1 cellular context compared by ENCODE assay signal in the genomic region with DNA sequence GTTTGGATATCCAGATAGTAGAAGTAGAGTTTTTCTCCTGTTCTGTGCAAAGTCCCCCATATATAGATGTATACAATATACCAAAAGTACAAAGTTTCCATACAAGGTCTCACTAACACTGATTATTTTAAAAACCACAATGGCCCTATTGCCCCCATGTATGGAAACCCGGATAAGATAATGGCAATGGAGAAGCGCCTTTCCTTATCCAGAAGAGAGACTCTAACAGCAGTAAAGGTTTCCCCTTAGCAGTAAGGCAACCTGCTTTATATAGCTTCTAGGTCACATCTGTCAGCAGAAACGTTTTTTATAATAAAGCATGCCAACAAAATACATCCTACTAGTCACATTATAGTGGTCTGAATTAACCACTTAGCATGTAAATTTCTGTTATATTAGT.
A peak's percentile ranks its signal among the peaks of the same experiment; 100 is the strongest.
TF ChIP-seq lines count a peak whose summit lies in the region.

No MANE protein-coding gene starts in this region.

TF ChIP-seq in HepG2, 621 proteins besides CTCF, POLR2A, EP300 and RAD21:
- TF ChIP-seq, protein P1, sequence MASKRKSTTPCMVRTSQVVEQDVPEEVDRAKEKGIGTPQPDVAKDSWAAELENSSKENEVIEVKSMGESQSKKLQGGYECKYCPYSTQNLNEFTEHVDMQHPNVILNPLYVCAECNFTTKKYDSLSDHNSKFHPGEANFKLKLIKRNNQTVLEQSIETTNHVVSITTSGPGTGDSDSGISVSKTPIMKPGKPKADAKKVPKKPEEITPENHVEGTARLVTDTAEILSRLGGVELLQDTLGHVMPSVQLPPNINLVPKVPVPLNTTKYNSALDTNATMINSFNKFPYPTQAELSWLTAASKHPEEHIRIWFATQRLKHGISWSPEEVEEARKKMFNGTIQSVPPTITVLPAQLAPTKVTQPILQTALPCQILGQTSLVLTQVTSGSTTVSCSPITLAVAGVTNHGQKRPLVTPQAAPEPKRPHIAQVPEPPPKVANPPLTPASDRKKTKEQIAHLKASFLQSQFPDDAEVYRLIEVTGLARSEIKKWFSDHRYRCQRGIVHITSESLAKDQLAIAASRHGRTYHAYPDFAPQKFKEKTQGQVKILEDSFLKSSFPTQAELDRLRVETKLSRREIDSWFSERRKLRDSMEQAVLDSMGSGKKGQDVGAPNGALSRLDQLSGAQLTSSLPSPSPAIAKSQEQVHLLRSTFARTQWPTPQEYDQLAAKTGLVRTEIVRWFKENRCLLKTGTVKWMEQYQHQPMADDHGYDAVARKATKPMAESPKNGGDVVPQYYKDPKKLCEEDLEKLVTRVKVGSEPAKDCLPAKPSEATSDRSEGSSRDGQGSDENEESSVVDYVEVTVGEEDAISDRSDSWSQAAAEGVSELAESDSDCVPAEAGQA (IDR thresholded peaks at IDR 0.05; ENCODE audit: low read depth) = no peak
- TF ChIP-seq, protein P1 (CRISPR knock-in tag; IDR thresholded peaks at IDR 0.05; ENCODE audit: borderline replicate concordance) = no peak
- no peak for TF ChIP-seq ZNF44 (CRISPR knock-in tag; IDR thresholded peaks at IDR 0.05)
- TF ChIP-seq, protein P2, sequence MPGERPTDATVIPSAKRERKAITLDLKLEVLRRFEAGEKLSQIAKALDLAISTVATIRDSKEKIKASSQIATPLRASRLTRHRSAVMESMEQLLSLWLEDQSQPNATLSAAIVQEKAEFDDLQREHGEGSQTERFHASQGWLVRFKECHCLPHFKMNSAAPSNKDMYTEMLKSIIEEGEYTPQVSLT (CRISPR knock-in tag; IDR thresholded peaks at IDR 0.05; ENCODE audit: borderline replicate concordance, low read depth) = no peak
- TF ChIP-seq KLF12 (CRISPR knock-in tag; IDR thresholded peaks at IDR 0.05; ENCODE audit: borderline replicate concordance) = no peak
- no peak for TF ChIP-seq ZNF451 (CRISPR knock-in tag; IDR thresholded peaks at IDR 0.05)
- TF ChIP-seq HOXA7 (CRISPR knock-in tag; IDR thresholded peaks at IDR 0.05) = no peak
- TF ChIP-seq, protein P3, sequence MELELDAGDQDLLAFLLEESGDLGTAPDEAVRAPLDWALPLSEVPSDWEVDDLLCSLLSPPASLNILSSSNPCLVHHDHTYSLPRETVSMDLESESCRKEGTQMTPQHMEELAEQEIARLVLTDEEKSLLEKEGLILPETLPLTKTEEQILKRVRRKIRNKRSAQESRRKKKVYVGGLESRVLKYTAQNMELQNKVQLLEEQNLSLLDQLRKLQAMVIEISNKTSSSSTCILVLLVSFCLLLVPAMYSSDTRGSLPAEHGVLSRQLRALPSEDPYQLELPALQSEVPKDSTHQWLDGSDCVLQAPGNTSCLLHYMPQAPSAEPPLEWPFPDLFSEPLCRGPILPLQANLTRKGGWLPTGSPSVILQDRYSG (CRISPR knock-in tag; IDR thresholded peaks at IDR 0.05) = no peak
- 0 out of 2 replicates have a peak, but pooled peaks have one; percentile 8 for TF ChIP-seq HNF4A (CRISPR knock-in tag; IDR thresholded peaks at IDR 0.05)
- no peak for TF ChIP-seq SP140L (CRISPR knock-in tag; IDR thresholded peaks at IDR 0.05; ENCODE audit: borderline replicate concordance)
- TF ChIP-seq GATAD2A (CRISPR knock-in tag; IDR thresholded peaks at IDR 0.05) = 0 out of 2 replicates have a peak, but pooled peaks have one; percentile 8
- TF ChIP-seq ZC3H4 (CRISPR knock-in tag; IDR thresholded peaks at IDR 0.05; ENCODE audit: borderline replicate concordance) = no peak
- TF ChIP-seq, protein P4, sequence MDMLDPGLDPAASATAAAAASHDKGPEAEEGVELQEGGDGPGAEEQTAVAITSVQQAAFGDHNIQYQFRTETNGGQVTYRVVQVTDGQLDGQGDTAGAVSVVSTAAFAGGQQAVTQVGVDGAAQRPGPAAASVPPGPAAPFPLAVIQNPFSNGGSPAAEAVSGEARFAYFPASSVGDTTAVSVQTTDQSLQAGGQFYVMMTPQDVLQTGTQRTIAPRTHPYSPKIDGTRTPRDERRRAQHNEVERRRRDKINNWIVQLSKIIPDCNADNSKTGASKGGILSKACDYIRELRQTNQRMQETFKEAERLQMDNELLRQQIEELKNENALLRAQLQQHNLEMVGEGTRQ (IDR thresholded peaks at IDR 0.05; ENCODE audit: low read depth, low read length) = no peak
- TF ChIP-seq, protein P4 (CRISPR knock-in tag; IDR thresholded peaks at IDR 0.05; ENCODE audit: borderline replicate concordance) = no peak
TF ChIP-seq in HepG2: peak in this region for 2.
